Comparison of ENCODE assay signal across 1 cellular context in genomic region chr11:47186076-47186936, GRCh38.
TF ChIP-seq lines count a peak whose summit lies in the region.

PACSIN3 (minus strand) TSS chr11:47186434; CDS start chr11:47182727, 3,707 bp downstream.

TF ChIP-seq in K562, 482 proteins besides CTCF, POLR2A, EP300 and RAD21 (continued from another document and continues in another):
- TF ChIP-seq, protein P1, sequence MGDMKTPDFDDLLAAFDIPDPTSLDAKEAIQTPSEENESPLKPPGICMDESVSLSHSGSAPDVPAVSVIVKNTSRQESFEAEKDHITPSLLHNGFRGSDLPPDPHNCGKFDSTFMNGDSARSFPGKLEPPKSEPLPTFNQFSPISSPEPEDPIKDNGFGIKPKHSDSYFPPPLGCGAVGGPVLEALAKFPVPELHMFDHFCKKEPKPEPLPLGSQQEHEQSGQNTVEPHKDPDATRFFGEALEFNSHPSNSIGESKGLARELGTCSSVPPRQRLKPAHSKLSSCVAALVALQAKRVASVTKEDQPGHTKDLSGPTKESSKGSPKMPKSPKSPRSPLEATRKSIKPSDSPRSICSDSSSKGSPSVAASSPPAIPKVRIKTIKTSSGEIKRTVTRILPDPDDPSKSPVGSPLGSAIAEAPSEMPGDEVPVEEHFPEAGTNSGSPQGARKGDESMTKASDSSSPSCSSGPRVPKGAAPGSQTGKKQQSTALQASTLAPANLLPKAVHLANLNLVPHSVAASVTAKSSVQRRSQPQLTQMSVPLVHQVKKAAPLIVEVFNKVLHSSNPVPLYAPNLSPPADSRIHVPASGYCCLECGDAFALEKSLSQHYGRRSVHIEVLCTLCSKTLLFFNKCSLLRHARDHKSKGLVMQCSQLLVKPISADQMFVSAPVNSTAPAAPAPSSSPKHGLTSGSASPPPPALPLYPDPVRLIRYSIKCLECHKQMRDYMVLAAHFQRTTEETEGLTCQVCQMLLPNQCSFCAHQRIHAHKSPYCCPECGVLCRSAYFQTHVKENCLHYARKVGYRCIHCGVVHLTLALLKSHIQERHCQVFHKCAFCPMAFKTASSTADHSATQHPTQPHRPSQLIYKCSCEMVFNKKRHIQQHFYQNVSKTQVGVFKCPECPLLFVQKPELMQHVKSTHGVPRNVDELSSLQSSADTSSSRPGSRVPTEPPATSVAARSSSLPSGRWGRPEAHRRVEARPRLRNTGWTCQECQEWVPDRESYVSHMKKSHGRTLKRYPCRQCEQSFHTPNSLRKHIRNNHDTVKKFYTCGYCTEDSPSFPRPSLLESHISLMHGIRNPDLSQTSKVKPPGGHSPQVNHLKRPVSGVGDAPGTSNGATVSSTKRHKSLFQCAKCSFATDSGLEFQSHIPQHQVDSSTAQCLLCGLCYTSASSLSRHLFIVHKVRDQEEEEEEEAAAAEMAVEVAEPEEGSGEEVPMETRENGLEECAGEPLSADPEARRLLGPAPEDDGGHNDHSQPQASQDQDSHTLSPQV (IDR thresholded peaks at IDR 0.05), result 0 out of 2 replicates have a peak, but pooled peaks have one; percentile 26
- TF ChIP-seq KLF10 (CRISPR knock-in tag; IDR thresholded peaks at IDR 0.05), result no peak
- TF ChIP-seq, protein P2, sequence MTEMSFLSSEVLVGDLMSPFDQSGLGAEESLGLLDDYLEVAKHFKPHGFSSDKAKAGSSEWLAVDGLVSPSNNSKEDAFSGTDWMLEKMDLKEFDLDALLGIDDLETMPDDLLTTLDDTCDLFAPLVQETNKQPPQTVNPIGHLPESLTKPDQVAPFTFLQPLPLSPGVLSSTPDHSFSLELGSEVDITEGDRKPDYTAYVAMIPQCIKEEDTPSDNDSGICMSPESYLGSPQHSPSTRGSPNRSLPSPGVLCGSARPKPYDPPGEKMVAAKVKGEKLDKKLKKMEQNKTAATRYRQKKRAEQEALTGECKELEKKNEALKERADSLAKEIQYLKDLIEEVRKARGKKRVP (CRISPR knock-in tag; IDR thresholded peaks at IDR 0.05), result no peak
- TF ChIP-seq ADNP (tag; IDR thresholded peaks at IDR 0.05), result no peak
- no peak for TF ChIP-seq USF1 (CRISPR knock-in tag; IDR thresholded peaks at IDR 0.05)
- no peak for TF ChIP-seq ARNT (IDR thresholded peaks at IDR 0.05)
- TF ChIP-seq ZNF347 (CRISPR knock-in tag; IDR thresholded peaks at IDR 0.05; ENCODE audit: low read depth), result no peak
- peak; percentile 42; the same call in 1 of the 2 replicates for TF ChIP-seq ILF3 (IDR thresholded peaks at IDR 0.05; ENCODE audit: borderline replicate concordance)
- no peak for TF ChIP-seq ASH1L (IDR thresholded peaks at IDR 0.05; ENCODE audit: borderline replicate concordance, low read depth, partially characterized antibody)
- TF ChIP-seq, protein P3, sequence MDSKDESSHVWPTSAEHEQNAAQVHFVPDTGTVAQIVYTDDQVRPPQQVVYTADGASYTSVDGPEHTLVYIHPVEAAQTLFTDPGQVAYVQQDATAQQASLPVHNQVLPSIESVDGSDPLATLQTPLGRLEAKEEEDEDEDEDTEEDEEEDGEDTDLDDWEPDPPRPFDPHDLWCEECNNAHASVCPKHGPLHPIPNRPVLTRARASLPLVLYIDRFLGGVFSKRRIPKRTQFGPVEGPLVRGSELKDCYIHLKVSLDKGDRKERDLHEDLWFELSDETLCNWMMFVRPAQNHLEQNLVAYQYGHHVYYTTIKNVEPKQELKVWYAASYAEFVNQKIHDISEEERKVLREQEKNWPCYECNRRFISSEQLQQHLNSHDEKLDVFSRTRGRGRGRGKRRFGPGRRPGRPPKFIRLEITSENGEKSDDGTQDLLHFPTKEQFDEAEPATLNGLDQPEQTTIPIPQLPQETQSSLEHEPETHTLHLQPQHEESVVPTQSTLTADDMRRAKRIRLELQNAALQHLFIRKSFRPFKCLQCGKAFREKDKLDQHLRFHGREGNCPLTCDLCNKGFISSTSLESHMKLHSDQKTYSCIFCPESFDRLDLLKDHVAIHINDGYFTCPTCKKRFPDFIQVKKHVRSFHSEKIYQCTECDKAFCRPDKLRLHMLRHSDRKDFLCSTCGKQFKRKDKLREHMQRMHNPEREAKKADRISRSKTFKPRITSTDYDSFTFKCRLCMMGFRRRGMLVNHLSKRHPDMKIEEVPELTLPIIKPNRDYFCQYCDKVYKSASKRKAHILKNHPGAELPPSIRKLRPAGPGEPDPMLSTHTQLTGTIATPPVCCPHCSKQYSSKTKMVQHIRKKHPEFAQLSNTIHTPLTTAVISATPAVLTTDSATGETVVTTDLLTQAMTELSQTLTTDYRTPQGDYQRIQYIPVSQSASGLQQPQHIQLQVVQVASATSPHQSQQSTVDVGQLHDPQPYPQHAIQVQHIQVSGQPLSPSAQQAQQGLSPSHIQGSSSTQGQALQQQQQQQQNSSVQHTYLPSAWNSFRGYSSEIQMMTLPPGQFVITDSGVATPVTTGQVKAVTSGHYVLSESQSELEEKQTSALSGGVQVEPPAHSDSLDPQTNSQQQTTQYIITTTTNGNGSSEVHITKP (IDR thresholded peaks at IDR 0.05; ENCODE audit: partially characterized antibody), result no peak
- TF ChIP-seq SMAD4 (CRISPR knock-in tag; conservative IDR thresholded peaks at IDR 0.05), result no peak
- TF ChIP-seq LEF1 (IDR thresholded peaks at IDR 0.05), result no peak
- TF ChIP-seq MCM7 (IDR thresholded peaks at IDR 0.05), result no peak
- no peak for TF ChIP-seq CSDE1 (IDR thresholded peaks at IDR 0.05)
- TF ChIP-seq RBM25 (IDR thresholded peaks at IDR 0.05; ENCODE audit: low read depth, low read length, severe bottlenecking), result peak; percentile 91
- TF ChIP-seq SRF (CRISPR knock-in tag; IDR thresholded peaks at IDR 0.05), result no peak
- TF ChIP-seq KDM1A (IDR thresholded peaks at IDR 0.05), result peak in 1 of 2 experiments; percentile 81; a peak in 3 of 4 replicates
- no peak for TF ChIP-seq HNRNPK (IDR thresholded peaks at IDR 0.05; ENCODE audit: low read depth, low read length, poor library complexity, severe bottlenecking)
- no peak for TF ChIP-seq ELK1 (CRISPR knock-in tag; IDR thresholded peaks at IDR 0.05)
- no peak for TF ChIP-seq IFI16 (CRISPR knock-in tag; IDR thresholded peaks at IDR 0.05)
- no peak for TF ChIP-seq TFAP4 (CRISPR knock-in tag; IDR thresholded peaks at IDR 0.05; ENCODE audit: borderline replicate concordance)
- TF ChIP-seq MYC (IDR thresholded peaks at IDR 0.05; ENCODE audit: low read depth, low read length), result no peak
- TF ChIP-seq MYC (CRISPR knock-in tag; IDR thresholded peaks at IDR 0.05; ENCODE audit: borderline replicate concordance, low read depth), result 0 out of 2 replicates have a peak, but pooled peaks have one; percentile 38
- no peak for TF ChIP-seq THAP12 (CRISPR knock-in tag; IDR thresholded peaks at IDR 0.05)
- no peak for TF ChIP-seq ZBTB43 (CRISPR knock-in tag; IDR thresholded peaks at IDR 0.05)
- no peak for TF ChIP-seq PML (IDR thresholded peaks at IDR 0.05; ENCODE audit: low read length)
- TF ChIP-seq ZNF75A (CRISPR knock-in tag; IDR thresholded peaks at IDR 0.05), result no peak
- TF ChIP-seq TARDBP (IDR thresholded peaks at IDR 0.05), result no peak
- TF ChIP-seq NCOA6 (IDR thresholded peaks at IDR 0.05), result peak; percentile 24; the same call in 1 of the 2 replicates
- TF ChIP-seq, protein P4, sequence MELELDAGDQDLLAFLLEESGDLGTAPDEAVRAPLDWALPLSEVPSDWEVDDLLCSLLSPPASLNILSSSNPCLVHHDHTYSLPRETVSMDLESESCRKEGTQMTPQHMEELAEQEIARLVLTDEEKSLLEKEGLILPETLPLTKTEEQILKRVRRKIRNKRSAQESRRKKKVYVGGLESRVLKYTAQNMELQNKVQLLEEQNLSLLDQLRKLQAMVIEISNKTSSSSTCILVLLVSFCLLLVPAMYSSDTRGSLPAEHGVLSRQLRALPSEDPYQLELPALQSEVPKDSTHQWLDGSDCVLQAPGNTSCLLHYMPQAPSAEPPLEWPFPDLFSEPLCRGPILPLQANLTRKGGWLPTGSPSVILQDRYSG (tag; conservative IDR thresholded peaks at IDR 0.05; ENCODE audit: low read depth), result no peak
- no peak for TF ChIP-seq SIRT6 (IDR thresholded peaks at IDR 0.05; ENCODE audit: low read depth, low read length)
- no peak for TF ChIP-seq NFXL1 (CRISPR knock-in tag; IDR thresholded peaks at IDR 0.05)
- no peak for TF ChIP-seq CREB3L1 (IDR thresholded peaks at IDR 0.05; ENCODE audit: borderline replicate concordance, low read depth)
- TF ChIP-seq, protein P5, sequence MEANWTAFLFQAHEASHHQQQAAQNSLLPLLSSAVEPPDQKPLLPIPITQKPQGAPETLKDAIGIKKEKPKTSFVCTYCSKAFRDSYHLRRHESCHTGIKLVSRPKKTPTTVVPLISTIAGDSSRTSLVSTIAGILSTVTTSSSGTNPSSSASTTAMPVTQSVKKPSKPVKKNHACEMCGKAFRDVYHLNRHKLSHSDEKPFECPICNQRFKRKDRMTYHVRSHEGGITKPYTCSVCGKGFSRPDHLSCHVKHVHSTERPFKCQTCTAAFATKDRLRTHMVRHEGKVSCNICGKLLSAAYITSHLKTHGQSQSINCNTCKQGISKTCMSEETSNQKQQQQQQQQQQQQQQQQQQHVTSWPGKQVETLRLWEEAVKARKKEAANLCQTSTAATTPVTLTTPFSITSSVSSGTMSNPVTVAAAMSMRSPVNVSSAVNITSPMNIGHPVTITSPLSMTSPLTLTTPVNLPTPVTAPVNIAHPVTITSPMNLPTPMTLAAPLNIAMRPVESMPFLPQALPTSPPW (CRISPR knock-in tag; IDR thresholded peaks at IDR 0.05), result peak; percentile 79
- TF ChIP-seq PURB (CRISPR knock-in tag; IDR thresholded peaks at IDR 0.05; ENCODE audit: low read depth), result no peak
- TF ChIP-seq MEF2D (tag; conservative IDR thresholded peaks at IDR 0.05; ENCODE audit: low read depth), result no peak
